ENCODE assay signal across 13 cellular contexts in the genomic region with DNA sequence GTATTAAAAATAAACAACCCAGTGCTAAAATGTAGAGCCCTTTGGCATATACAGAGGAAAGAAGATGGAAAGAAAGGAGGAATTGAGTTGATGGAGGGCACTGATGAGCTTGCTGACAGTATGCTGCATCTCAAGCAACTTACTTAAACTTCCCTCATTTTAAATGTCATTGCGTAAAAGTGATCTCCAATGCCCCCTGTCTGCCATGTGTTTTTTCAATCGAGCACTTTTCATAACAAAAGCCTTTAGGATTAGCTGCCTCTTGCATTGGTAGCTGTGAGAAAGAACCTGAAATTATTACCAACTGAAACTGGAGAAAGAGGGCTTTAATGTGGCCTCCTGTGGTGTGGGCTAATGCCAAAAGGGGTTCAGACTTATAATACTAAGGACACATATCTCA.
A peak's percentile ranks its signal among the peaks of the same experiment; 100 is the strongest.
DNase-seq lines count a peak whose midpoint lies in the region; ATAC-seq and TF ChIP-seq lines count a peak whose summit lies in the region.
"Had no signal": no experiment of that assay in that cellular context is flagged by ENCODE, and none has a peak within 500 bp of the region (broad histone marks: within the 10 kb centered on the region; RNA-seq: fewer than 3 reads in every experiment).

No MANE protein-coding gene starts in this region.

- H3K4me1 Mint-ChIP-seq in stimulated activated naive B cell treated with anti-CD40 and anti-IgM and Interleukin-4, amounts not matched to agents 10 μg/mL and 1 μg/mL and 100 μg/mL, for 72 hours, result no peaks in the 10 kb centered on the region

- H3K27me3 Mint-ChIP-seq in stimulated activated naive B cell treated with anti-CD40 and anti-IgM and Interleukin-4, amounts not matched to agents 10 μg/mL and 1 μg/mL and 100 μg/mL, for 72 hours, result peaks cover 0 to 5% of the 10 kb centered on the region in 2 donors

- H3K27ac ChIP-seq in substantia nigra (ENCODE audit: low read depth, low read length, poor library complexity, severe bottlenecking), result no peak overlapping the region
- H3K27ac ChIP-seq: left lung had no signal

- H3K27ac Mint-ChIP-seq in stimulated activated naive B cell treated with anti-CD40 and anti-IgM and Interleukin-4, amounts not matched to agents 10 μg/mL and 1 μg/mL and 100 μg/mL, for 72 hours, result no peak overlapping the region

- no peaks in the 10 kb centered on the region for H3K36me3 Mint-ChIP-seq in stimulated activated naive B cell treated with anti-CD40 and anti-IgM and Interleukin-4, amounts not matched to agents 10 μg/mL and 1 μg/mL and 100 μg/mL, for 72 hours

- H3K4me3 Mint-ChIP-seq in stimulated activated naive B cell treated with anti-CD40 and anti-IgM and Interleukin-4, amounts not matched to agents 10 μg/mL and 1 μg/mL and 100 μg/mL, for 72 hours, result no peak overlapping the region

- peaks cover 4% of the 10 kb centered on the region in 2 donors for H3K9me3 Mint-ChIP-seq in stimulated activated naive B cell treated with anti-CD40 and anti-IgM and Interleukin-4, amounts not matched to agents 10 μg/mL and 1 μg/mL and 100 μg/mL, for 72 hours

- peak; percentile 59 for TF ChIP-seq CTCF in choroid plexus epithelial cell (conservative IDR thresholded peaks at IDR 0.05; ENCODE audit: low read depth, low read length)

- H3K4me3 ChIP-seq in choroid plexus epithelial cell (ENCODE audit: low read depth, low read length), result no peak overlapping the region
- H3K4me3 ChIP-seq: left lung had no signal

- peak; percentile 11 for DNase-seq in DMS53 (lab: John Stamatoyannopoulos, UW)
- no peak for DNase-seq in DMS53 treated with DMSO at 0.1 percent for 48 hours (lab: John Stamatoyannopoulos, UW; ENCODE audit: unreplicated experiment)
- DNase-seq in NAMALWA (ENCODE audit: low spot score), result peak; percentile 17
- DNase-seq in choroid plexus epithelial cell (ENCODE audit: low read depth), result peak; percentile 68
- no peak for DNase-seq in stimulated activated naive B cell treated with anti-CD40 and anti-IgM and Interleukin-4, amounts not matched to agents 10 μg/mL and 1 μg/mL and 100 μg/mL, for 72 hours
- DNase-seq in substantia nigra (lab: John Stamatoyannopoulos, UW), result no peak
- no peak for DNase-seq in NCI-H2227 treated with DMSO at 0.1 percent for 48 hours (lab: John Stamatoyannopoulos, UW)
- DNase-seq: 8988T; activated naive CD4-positive, alpha-beta T cell; left lung; NCI-H2171; right cardiac atrium had no signal

- ATAC-seq in stimulated activated naive B cell treated with anti-CD40 and anti-IgM and Interleukin-4, amounts not matched to agents 10 μg/mL and 1 μg/mL and 100 μg/mL, for 72 hours (replicated peaks), result peak; percentile 25 to 31
- no peak for ATAC-seq in HG03342 (IDR thresholded peaks at IDR 0.05; ENCODE audit: unreplicated experiment)
- ATAC-seq: left lung, right cardiac atrium had no signal

Comparison
In these comparisons a context has a peak if more than half of its experiments do, and no peak if none do; other contexts are left out.
1. DNase-seq: peak in DMS53 (single experiment), NAMALWA (single experiment) and choroid plexus epithelial cell (single experiment); none in DMS53 treated with DMSO at 0.1 percent for 48 hours (single experiment), stimulated activated naive B cell treated with anti-CD40 and anti-IgM and Interleukin-4, amounts not matched to agents 10 μg/mL and 1 μg/mL and 100 μg/mL, for 72 hours (single experiment), substantia nigra (0 of 49) and NCI-H2227 treated with DMSO at 0.1 percent for 48 hours (single experiment).